Comparison of ENCODE assay signal across 19 cellular contexts in the genomic region with DNA sequence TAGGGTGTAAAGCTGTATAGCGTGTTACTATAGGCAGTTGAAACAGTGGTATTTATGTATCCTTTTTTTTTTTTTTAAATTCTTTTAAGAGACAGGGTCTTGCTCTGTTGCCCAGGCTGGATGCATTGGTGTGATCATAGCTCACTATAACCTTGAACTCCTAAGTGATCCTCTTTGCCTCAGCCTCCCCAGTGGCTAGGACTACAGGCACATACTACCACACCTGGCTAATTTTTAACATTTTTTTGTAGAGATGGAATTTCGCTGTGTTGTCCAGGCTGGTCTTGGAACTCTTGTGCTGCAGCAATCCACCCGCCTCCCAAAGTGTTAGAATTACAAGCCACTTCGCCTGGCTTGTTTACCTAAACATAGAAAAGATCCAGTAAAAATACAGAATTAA. TPM values are rescaled to one million over a fixed set of nuclear protein-coding genes. Genes with fewer than 3 reads are reported as not detected.
A peak's percentile ranks its signal among the peaks of the same experiment; 100 is the strongest.
DNase-seq lines count a peak whose midpoint lies in the region; ATAC-seq, FAIRE-seq and TF ChIP-seq lines count a peak whose summit lies in the region.
"Had no signal": no experiment of that assay in that cellular context is flagged by ENCODE, and none has a peak within 500 bp of the region (broad histone marks: within the 10 kb centered on the region; RNA-seq: fewer than 3 reads in every experiment).

No MANE protein-coding gene starts in this region.

- dilution Hi-C loops in mammary epithelial cell (cut with HindIII; ENCODE audit: low sequenced_read_pairs): no loop called here

- H4K20me1 ChIP-seq in mammary epithelial cell (ENCODE audit: insufficient read depth, low read length) (peaks cover 55% of the 10 kb centered on the region), K562 (replicated peaks; ENCODE audit: control insufficient read depth, insufficient read depth, low read length) (peaks cover 48% of the 10 kb centered on the region), HepG2 (ENCODE audit: insufficient read depth, low read length) (peaks cover 88% of the 10 kb centered on the region)

- POLR2A ChIA-PET in K562 (lab: Yijun Ruan, JAX) (no interaction called here), HepG2 (lab: Yijun Ruan, JAX) (no interaction called here)

- ATAC-seq in K562 (peak; percentile 11; the same call in 1 of the 3 replicates), HepG2 (peak; percentile 75), GM19035 (IDR thresholded peaks at IDR 0.05; ENCODE audit: unreplicated experiment) (no peak), HG03108 (IDR thresholded peaks at IDR 0.05; ENCODE audit: unreplicated experiment) (no peak), Right ventricle myocardium inferior (no peak)
- ATAC-seq in stimulated activated effector memory CD8-positive, alpha-beta T cell treated with anti-CD3 and anti-CD28 coated beads, Interleukin-12 subunit alpha, Interleukin-12 subunit beta, amount 100 ng/mL, for 72 hours: no peak

- peaks cover 99% of the 10 kb centered on the region for H3K79me2 ChIP-seq in mammary epithelial cell (ENCODE audit: insufficient read depth, low read length)
- peaks cover 73% of the 10 kb centered on the region for H3K79me2 ChIP-seq in K562 (ENCODE audit: control insufficient read depth, insufficient read depth, low read length)
- peaks cover 96% of the 10 kb centered on the region for H3K79me2 ChIP-seq in HepG2 (ENCODE audit: insufficient read depth, low read length)

- DNase-seq in mammary epithelial cell (no peak), breast epithelium (ENCODE audit: low spot score in 2 of 2) (no peak), K562 (ENCODE audit: extremely low read depth in 1 of 4, low spot score in 3 of 4) (no peak), HepG2 (ENCODE audit: low spot score) (no peak), Right ventricle myocardium inferior (ENCODE audit: missing footprints) (no peak)
- DNase-seq in stimulated activated effector memory CD8-positive, alpha-beta T cell treated with anti-CD3 and anti-CD28 coated beads, Interleukin-12 subunit alpha, Interleukin-12 subunit beta, amount 100 ng/mL, for 72 hours (ENCODE audit: low spot score in 2 of 2): no peak
- DNase-seq: ACHN; CD4-positive, alpha-beta memory T cell; GF-D8; MG63; NCI-H1105; NCI-H1694 treated with DMSO at 0.1 percent for 48 hours; NCI-H510A; SHP77 treated with DMSO at 0.1 percent for 48 hours had no signal

- peaks cover 66% of the 10 kb centered on the region for H3K4me1 Mint-ChIP-seq in stimulated activated effector memory CD8-positive, alpha-beta T cell treated with anti-CD3 and anti-CD28 coated beads, Interleukin-12 subunit alpha, Interleukin-12 subunit beta, amount 100 ng/mL, for 72 hours

- 85% methylated on average over 4 of the region's 4 CpGs for WGBS in mammary epithelial cell (ENCODE audit: low coverage, missing lambda C conversion rate)
- WGBS in K562 (ENCODE audit: insufficient coverage, low coverage, missing lambda C conversion rate): 88% methylated on average over 4 of the region's 4 CpGs
- 88% methylated on average over 4 of the region's 4 CpGs for WGBS in HepG2 (ENCODE audit: low lambda C conversion rate)

- FAIRE-seq in K562 (lab: Jason Lieb, UNC): no peak
- FAIRE-seq in HepG2 (lab: Jason Lieb, UNC): no peak
- FAIRE-seq: D721Med, H1, RCC 7860 had no signal

- H3K4me3 ChIP-seq in mammary epithelial cell (replicated peaks in 1 of 3; ENCODE audit: insufficient read depth in 1 of 3, low read depth in 2 of 3, low read length in 3 of 3) (no peak overlapping the region), breast epithelium (no peak overlapping the region), K562 (no peak overlapping the region), HepG2 (replicated peaks in 1 of 3; ENCODE audit: insufficient read depth in 1 of 3, low read depth in 2 of 3, low read length in 3 of 3) (no peak overlapping the region)
- H3K4me3 ChIP-seq: MG63 had no signal

- peak overlapping the region; percentile 9 for H3K4me2 ChIP-seq in mammary epithelial cell (ENCODE audit: insufficient read depth, low read depth, low read length)
- no peak overlapping the region for H3K4me2 ChIP-seq in K562 (ENCODE audit: insufficient read depth, low read length)
- H3K4me2 ChIP-seq in HepG2 (ENCODE audit: low read depth, low read length): no peak overlapping the region

- H3K36me3 ChIP-seq in mammary epithelial cell (ENCODE audit: insufficient read depth, low read length) (peaks cover 18% of the 10 kb centered on the region), breast epithelium (peaks cover 11% of the 10 kb centered on the region), K562 (ENCODE audit: control insufficient read depth, insufficient read depth, low read length) (peaks cover 26% of the 10 kb centered on the region), HepG2 (replicated peaks in 1 of 2; ENCODE audit: control insufficient read depth in 1 of 2, insufficient read depth in 2 of 2, low read length in 2 of 2) (peaks cover 16 to 34% of the 10 kb centered on the region in 2 experiments)

- H3K27me3 ChIP-seq in mammary epithelial cell (ENCODE audit: insufficient read depth, low read length) (no peaks in the 10 kb centered on the region), breast epithelium (no peaks in the 10 kb centered on the region), K562 (ENCODE audit: control insufficient read depth in 2 of 2, insufficient read depth in 2 of 2, low read length in 2 of 2) (no peaks in the 10 kb centered on the region), HepG2 (ENCODE audit: control insufficient read depth in 1 of 2, insufficient read depth in 2 of 2, low read length in 2 of 2) (no peaks in the 10 kb centered on the region)
- H3K27me3 ChIP-seq: MG63 had no signal

- peak overlapping the region; percentile 38 for H3K27ac Mint-ChIP-seq in stimulated activated effector memory CD8-positive, alpha-beta T cell treated with anti-CD3 and anti-CD28 coated beads, Interleukin-12 subunit alpha, Interleukin-12 subunit beta, amount 100 ng/mL, for 72 hours

- H3K9ac ChIP-seq in mammary epithelial cell (ENCODE audit: insufficient read depth, low read length) (no peak overlapping the region), K562 (ENCODE audit: insufficient read depth in 1 of 2, low read depth in 2 of 2, low read length in 2 of 2) (no peak overlapping the region), HepG2 (ENCODE audit: insufficient read depth, low read depth, low read length) (no peak overlapping the region)

- H3K9me1 ChIP-seq in K562 (ENCODE audit: control insufficient read depth, insufficient read depth, low read length): no peaks in the 10 kb centered on the region

- TF ChIP-seq CTCF in mammary epithelial cell (conservative IDR thresholded peaks at IDR 0.05 in 1 of 2, IDR thresholded peaks at IDR 0.05 in 1 of 2; ENCODE audit: extremely low read depth in 1 of 2, insufficient read depth in 1 of 2, low read depth in 1 of 2, low read length in 2 of 2) (no peak), breast epithelium (IDR thresholded peaks at IDR 0.05) (no peak), K562 (IDR thresholded peaks at IDR 0.05 in 2 of 3, conservative IDR thresholded peaks at IDR 0.05 in 1 of 3; ENCODE audit: insufficient read depth in 2 of 3, low read depth in 1 of 3, low read length in 3 of 3) (no peak), HepG2 (CRISPR knock-in tag; IDR thresholded peaks at IDR 0.05) (no peak)

- CTCF ChIA-PET in mammary epithelial cell (lab: Charles Lee; ENCODE audit: low non-redundant PET): no interaction called here
- CTCF ChIA-PET in K562 (lab: Yijun Ruan, JAX; ENCODE audit: low intra/inter-chr PET ratio): no interaction called here
- CTCF ChIA-PET in HepG2 (lab: Yijun Ruan, JAX; ENCODE audit: low intra/inter-chr PET ratio, low total read pairs): no interaction called here

- H3K4me1 ChIP-seq in mammary epithelial cell (ENCODE audit: insufficient read depth, low read length): peaks cover 38% of the 10 kb centered on the region
- peaks cover 3 to 27% of the 10 kb centered on the region in 2 donors for H3K4me1 ChIP-seq in breast epithelium
- H3K4me1 ChIP-seq in K562 (replicated peaks in 1 of 2; ENCODE audit: control insufficient read depth in 2 of 2, insufficient read depth in 2 of 2, low read length in 2 of 2): peaks cover 0 to 5% of the 10 kb centered on the region in 2 experiments; a peak in 2 of 5 replicates
- peaks cover 58% of the 10 kb centered on the region for H3K4me1 ChIP-seq in HepG2 (ENCODE audit: insufficient read depth, low read length)

- H3K9me3 ChIP-seq in mammary epithelial cell (replicated peaks; ENCODE audit: insufficient read depth, low read length) (no peaks in the 10 kb centered on the region), breast epithelium (no peaks in the 10 kb centered on the region), K562 (replicated peaks; ENCODE audit: control insufficient read depth, insufficient read depth, low read depth, low read length) (no peaks in the 10 kb centered on the region), HepG2 (ENCODE audit: low read length) (no peaks in the 10 kb centered on the region)
- H3K9me3 ChIP-seq: MG63 had no signal

- no peak overlapping the region for H3K4me3 Mint-ChIP-seq in stimulated activated effector memory CD8-positive, alpha-beta T cell treated with anti-CD3 and anti-CD28 coated beads, Interleukin-12 subunit alpha, Interleukin-12 subunit beta, amount 100 ng/mL, for 72 hours

- no peak for TF ChIP-seq EP300 in K562 (IDR thresholded peaks at IDR 0.05; ENCODE audit: low read length)
- TF ChIP-seq EP300 in HepG2 (IDR thresholded peaks at IDR 0.05; ENCODE audit: low read depth in 2 of 2, low read length in 2 of 2): no peak
- no peak for TF ChIP-seq EP300 in HepG2 (CRISPR knock-in tag; IDR thresholded peaks at IDR 0.05; ENCODE audit: borderline replicate concordance)

- H3K9me3 Mint-ChIP-seq in stimulated activated effector memory CD8-positive, alpha-beta T cell treated with anti-CD3 and anti-CD28 coated beads, Interleukin-12 subunit alpha, Interleukin-12 subunit beta, amount 100 ng/mL, for 72 hours: no peaks in the 10 kb centered on the region
- H3K9me3 Mint-ChIP-seq: CD4-positive, alpha-beta memory T cell had no signal

- in situ Hi-C loops in mammary epithelial cell (cut with MboI; ENCODE audit: low sequenced_read_pairs in 2 of 2): loop anchor here in 1 of 2 donors (25.0 kb wide), 1 partner anchor 634 kb away; no protein-coding TSS in a partner anchor
- in situ Hi-C loops in K562 (cut with MboI): no loop called here
- in situ Hi-C loops in HepG2 (cut with HindIII; ENCODE audit: extremely low pct_ligation_motif_present, low pct_unique_long_range_greater_than_20kb): loop anchor here (25.0 kb wide), 1 partner anchor 634 kb away; no protein-coding TSS in a partner anchor

- H3K27ac ChIP-seq in mammary epithelial cell (ENCODE audit: insufficient read depth, low read depth, low read length) (no peak overlapping the region), breast epithelium (peak overlapping the region in 1 of 2 donors; percentile 6), K562 (ENCODE audit: extremely low read depth, low read depth, low read length) (no peak overlapping the region), HepG2 (ENCODE audit: extremely low read length, insufficient read depth, low read length) (no peak overlapping the region)

- peaks cover 50% of the 10 kb centered on the region for H3K36me3 Mint-ChIP-seq in stimulated activated effector memory CD8-positive, alpha-beta T cell treated with anti-CD3 and anti-CD28 coated beads, Interleukin-12 subunit alpha, Interleukin-12 subunit beta, amount 100 ng/mL, for 72 hours

- H2AFZ ChIP-seq in mammary epithelial cell (ENCODE audit: low read depth, low read length) (no peak overlapping the region), K562 (ENCODE audit: low read depth, low read length) (no peak overlapping the region), HepG2 (ENCODE audit: low read length) (no peak overlapping the region)

- no TSS peak for BruUV-seq in mammary epithelial cell (replicated peaks; lab: Mats Ljungman, UMichigan)
- no TSS peak for BruUV-seq in K562 (replicated peaks; lab: Mats Ljungman, UMichigan)
- BruUV-seq in HepG2 (replicated peaks; lab: Mats Ljungman, UMichigan): no TSS peak

- TF ChIP-seq RAD21 in K562 (CRISPR knock-in tag; conservative IDR thresholded peaks at IDR 0.05 in 1 of 2, IDR thresholded peaks at IDR 0.05 in 1 of 2) (no peak), HepG2 (CRISPR knock-in tag; IDR thresholded peaks at IDR 0.05) (no peak)

- intact Hi-C loops in mammary epithelial cell (cut with micrococcal nuclease): loop anchor here (5.0 kb wide), 1 partner anchor 639 kb away; no protein-coding TSS in a partner anchor
- intact Hi-C loops in breast epithelium (cut with DNase I; ENCODE audit: low total_unique reads): no loop called here
- intact Hi-C loops in K562 (cut with micrococcal nuclease): no loop called here
- intact Hi-C loops in HepG2 (cut with micrococcal nuclease; ENCODE audit: unreplicated experiment): no loop called here
- intact Hi-C loops in Right ventricle myocardium inferior (cut with DNase I): loop anchor here (2.0 kb wide), 1 partner anchor 14 kb away; no protein-coding TSS in a partner anchor

- TF ChIP-seq POLR2A in breast epithelium (IDR thresholded peaks at IDR 0.05) (no peak), K562 (conservative IDR thresholded peaks at IDR 0.05) (no peak), HepG2 (IDR thresholded peaks at IDR 0.05; ENCODE audit: insufficient read depth in 1 of 2, low read depth in 2 of 2, low read length in 2 of 2) (no peak)

RNA-seq across cellular contexts. Expression of gene CTNNB1, which starts 22.0 kb away (rescaled TPM):
- 1,000 to 10,000 TPM in 1 of 2 donors, 100 to 1,000 TPM in 1; 543 to 1,542 TPM for total RNA-seq in mammary epithelial cell
- polyA plus RNA-seq in mammary epithelial cell: 562 TPM
- polyA minus RNA-seq in mammary epithelial cell: 3,655 TPM
- total RNA-seq in breast epithelium: 100 to 1,000 TPM; 419 to 687 (median 617) TPM
- 283 TPM in 2 replicates for total RNA-seq in K562 (2011; cell fraction: chromatin; rRNA removed; ENCODE audit: low replicate concordance)
- 151 and 154 TPM in 2 replicates for total RNA-seq in K562 (2011; cell fraction: nucleolus; rRNA removed)
- total RNA-seq in K562 (2011; cell fraction: nucleoplasm; rRNA removed): 151 and 175 TPM in 2 replicates
- 164 and 193 TPM in 2 replicates for total RNA-seq in K562 (2014; rRNA removed)
- total RNA-seq in K562 (2014; rRNA removed; fragmentation: Illumina TruSeq; extraction: Trizol): 154 and 156 TPM in 2 replicates
- total RNA-seq in K562 (2015; rRNA removed; fragmentation: Illumina TruSeq; extraction: Trizol): 189 and 192 TPM in 2 replicates
- 153 and 158 TPM in 2 replicates for total RNA-seq in K562 (2021)
- polyA plus RNA-seq in K562 (2011; rRNA removed): 193 and 203 TPM in 2 replicates
- 235 and 318 TPM in 2 replicates for polyA plus RNA-seq in K562 (2011; cell fraction: cytosol; rRNA removed)
- 311 and 383 TPM in 2 replicates for polyA plus RNA-seq in K562 (2011; cell fraction: nucleus; rRNA removed)
- polyA plus RNA-seq in K562 (2012): 111 and 162 TPM in 2 replicates
- polyA plus RNA-seq in K562 (2014; fragmentation: Illumina TruSeq; extraction: Trizol): 154 and 159 TPM in 2 replicates
- polyA plus RNA-seq in K562 (2014; fragmentation: Nextera tagmentation; extraction: Ambion mirVana): 10 to 100 TPM; 44.3 to 51.8 TPM
- 100 and 126 TPM in 2 replicates for polyA plus RNA-seq in K562 (2014; rRNA removed)
- polyA minus RNA-seq in K562 (2011; rRNA and poly(A)+ RNA removed): 822 and 1,105 TPM in 2 replicates
- polyA minus RNA-seq in K562 (2011; cell fraction: cytosol; rRNA and poly(A)+ RNA removed): 157 and 240 TPM in 2 replicates
- polyA minus RNA-seq in K562 (2011; cell fraction: nucleus; rRNA and poly(A)+ RNA removed): 156 and 245 TPM in 2 replicates
- total RNA-seq in HepG2 (2016; rRNA removed; fragmentation: Illumina TruSeq; extraction: Trizol): 489 and 700 TPM in 2 replicates
- 50.2 and 54.9 TPM in 2 replicates for total RNA-seq in HepG2 (2016; cell fraction: cytosol; rRNA removed; fragmentation: Illumina TruSeq; extraction: Trizol; ENCODE audit: low read depth)
- 488 and 720 TPM in 2 replicates for total RNA-seq in HepG2 (2016; cell fraction: insoluble cytoplasmic fraction; rRNA removed; fragmentation: Illumina TruSeq; extraction: Trizol)
- 94.6 and 98.6 TPM in 2 replicates for total RNA-seq in HepG2 (2016; cell fraction: membrane; rRNA removed; fragmentation: Illumina TruSeq; extraction: Trizol)
- total RNA-seq in HepG2 (2016; cell fraction: nucleus; rRNA removed; fragmentation: Illumina TruSeq; extraction: Trizol): 268 and 292 TPM in 2 replicates
- polyA plus RNA-seq in HepG2 (2011; rRNA removed): 398 and 417 TPM in 2 replicates
- polyA plus RNA-seq in HepG2 (2011; cell fraction: cytosol; rRNA removed): 460 and 473 TPM in 2 replicates
- 417 and 480 TPM in 2 replicates for polyA plus RNA-seq in HepG2 (2011; cell fraction: nucleus; rRNA removed)
- 229 and 276 TPM in 2 replicates for polyA plus RNA-seq in HepG2 (2012)
- 7.0 and 9.4 TPM in 2 replicates for polyA plus RNA-seq in HepG2 (2016; cell fraction: cytosol; fragmentation: Illumina TruSeq; extraction: Trizol; ENCODE audit: low read depth)
- polyA plus RNA-seq in HepG2 (2016; cell fraction: insoluble cytoplasmic fraction; fragmentation: Illumina TruSeq; extraction: Trizol; ENCODE audit: low read depth): 347 and 367 TPM in 2 replicates
- polyA plus RNA-seq in HepG2 (2016; cell fraction: membrane; fragmentation: Illumina TruSeq; extraction: Trizol; ENCODE audit: low read depth): 21.8 and 23.3 TPM in 2 replicates
- polyA plus RNA-seq in HepG2 (2016; cell fraction: nucleus; fragmentation: Illumina TruSeq; extraction: Trizol; ENCODE audit: insufficient read depth, low read depth): 235 and 254 TPM in 2 replicates
- polyA minus RNA-seq in HepG2 (2011; rRNA and poly(A)+ RNA removed; ENCODE audit: low replicate concordance): 1,533 and 3,275 TPM in 2 replicates
- polyA minus RNA-seq in HepG2 (2011; cell fraction: cytosol; rRNA and poly(A)+ RNA removed): 616 and 632 TPM in 2 replicates
- 538 and 639 TPM in 2 replicates for polyA minus RNA-seq in HepG2 (2011; cell fraction: nucleus; rRNA and poly(A)+ RNA removed)
- total RNA-seq in Right ventricle myocardium inferior: 160 TPM

Comparison
In these comparisons a context has a peak if more than half of its experiments do, and no peak if none do; other contexts are left out.
1. intact Hi-C loops: an anchor here in mammary epithelial cell (5.0 kb wide) and Right ventricle myocardium inferior (2.0 kb wide); none called in breast epithelium, K562 and HepG2.
2. ATAC-seq: peak in K562 (single experiment) and HepG2 (single experiment); none in stimulated activated effector memory CD8-positive, alpha-beta T cell treated with anti-CD3 and anti-CD28 coated beads, Interleukin-12 subunit alpha, Interleukin-12 subunit beta, amount 100 ng/mL, for 72 hours (single experiment), GM19035 (single experiment), HG03108 (single experiment) and Right ventricle myocardium inferior (single experiment).